In genomic region chr9:4840018-4840417, GRCh38 we compare ENCODE assay signal across 16 cellular contexts. TPM values are rescaled to one million over a fixed set of nuclear protein-coding genes. Genes with fewer than 3 reads are reported as not detected.
DNase-seq lines count a peak whose midpoint lies in the region; ATAC-seq and TF ChIP-seq lines count a peak whose summit lies in the region.
"Had no signal": no experiment of that assay in that cellular context is flagged by ENCODE, and none has a peak within 500 bp of the region (broad histone marks: within the 10 kb centered on the region; RNA-seq: fewer than 3 reads in every experiment).

No MANE protein-coding gene starts in this region.

- H3K4me2 ChIP-seq in hepatocyte = peak overlapping the region; percentile 46
- H3K4me2 ChIP-seq: BLaER1, PC-9 had no signal

- no peaks in the 10 kb centered on the region for H3K79me2 ChIP-seq in hepatocyte

- H3K36me3 Mint-ChIP-seq in activated naive CD4-positive, alpha-beta T cell treated with anti-CD3 and anti-CD28 coated beads for 36 hours (ENCODE audit: low read depth) = peaks cover 55% of the 10 kb centered on the region
- H3K36me3 Mint-ChIP-seq in activated naive CD4-positive, alpha-beta T cell treated with anti-CD3 and anti-CD28 coated beads, Interleukin-2, amount 50 U/mL, for 72 hours = peaks cover 24 to 42% of the 10 kb centered on the region in 2 donors
- H3K36me3 Mint-ChIP-seq in activated T-helper 17 cell treated with anti-CD3 and anti-CD28 coated beads, Interleukin-2, amount 50 U/mL, for 72 hours (ENCODE audit: low read depth) = peaks cover 27% of the 10 kb centered on the region

- DNase-seq in activated naive CD4-positive, alpha-beta T cell treated with anti-CD3 and anti-CD28 coated beads for 36 hours = no peak
- no peak for DNase-seq in activated naive CD4-positive, alpha-beta T cell treated with anti-CD3 and anti-CD28 coated beads, Interleukin-2, amount 50 U/mL, for 72 hours (ENCODE audit: low spot score in 2 of 2)
- no peak for DNase-seq in hepatocyte (ENCODE audit: low spot score)
- DNase-seq in stimulated activated naive CD8-positive, alpha-beta T cell treated with anti-CD3 and anti-CD28 coated beads, Interleukin-15, amount 100 ng/mL, for 72 hours = no peak
- no peak for DNase-seq in NK-92 treated with Interleukin-12 subunit alpha and Interleukin-12 subunit beta, amount 100 ng/mL, for 24 hours (lab: John Stamatoyannopoulos, UW)
- DNase-seq in SW480 (ENCODE audit: low spot score) = no peak
- DNase-seq: DMS 273 treated with DMSO at 0.1 percent for 48 hours, HFFc6, KG1, NCI-H1092, NCI-H1694 treated with DMSO at 0.1 percent for 48 hours, NCI-H446, PC-9 had no signal

- H3K27ac Mint-ChIP-seq in activated naive CD4-positive, alpha-beta T cell treated with anti-CD3 and anti-CD28 coated beads for 36 hours = peak overlapping the region; percentile 64
- H3K27ac Mint-ChIP-seq in activated naive CD4-positive, alpha-beta T cell treated with anti-CD3 and anti-CD28 coated beads, Interleukin-2, amount 50 U/mL, for 72 hours = peak overlapping the region in 1 of 2 donors; percentile 39
- peak overlapping the region; percentile 47 for H3K27ac Mint-ChIP-seq in activated T-helper 17 cell treated with anti-CD3 and anti-CD28 coated beads, Interleukin-2, amount 50 U/mL, for 72 hours
- H3K27ac Mint-ChIP-seq in stimulated activated naive CD8-positive, alpha-beta T cell treated with anti-CD3 and anti-CD28 coated beads, Interleukin-15, amount 100 ng/mL, for 72 hours = peak overlapping the region; percentile 1 to 20
- H3K27ac Mint-ChIP-seq: HFFc6 had no signal

- no peaks in the 10 kb centered on the region for H4K20me1 ChIP-seq in hepatocyte (ENCODE audit: insufficient read depth, poor library complexity, severe bottlenecking)

- 83% methylated on average over 4 of the region's 4 CpGs for WGBS in hepatocyte (ENCODE audit: low lambda C conversion rate, missing lambda C conversion rate)

- no peaks in the 10 kb centered on the region for H3K9me2 ChIP-seq in hepatocyte (replicated peaks; ENCODE audit: insufficient read depth)

- H3K4me3 Mint-ChIP-seq in activated naive CD4-positive, alpha-beta T cell treated with anti-CD3 and anti-CD28 coated beads for 36 hours = no peak overlapping the region
- no peak overlapping the region for H3K4me3 Mint-ChIP-seq in activated T-helper 17 cell treated with anti-CD3 and anti-CD28 coated beads, Interleukin-2, amount 50 U/mL, for 72 hours
- peak overlapping the region in 1 of 2 donors; percentile 9 for H3K4me3 Mint-ChIP-seq in stimulated activated naive CD8-positive, alpha-beta T cell treated with anti-CD3 and anti-CD28 coated beads, Interleukin-15, amount 100 ng/mL, for 72 hours
- H3K4me3 Mint-ChIP-seq: HFFc6 had no signal

- H3K36me3 ChIP-seq in hepatocyte (replicated peaks; ENCODE audit: insufficient read depth, low read depth) = no peaks in the 10 kb centered on the region

- ATAC-seq in activated naive CD4-positive, alpha-beta T cell treated with anti-CD3 and anti-CD28 coated beads, Interleukin-2, amount 50 U/mL, for 72 hours = no peak
- ATAC-seq in activated T-helper 17 cell treated with anti-CD3 and anti-CD28 coated beads, Interleukin-2, amount 50 U/mL, for 72 hours (replicated peaks) = no peak
- ATAC-seq in stimulated activated naive CD8-positive, alpha-beta T cell treated with anti-CD3 and anti-CD28 coated beads, Interleukin-15, amount 100 ng/mL, for 72 hours = no peak
- ATAC-seq in GM21576 (IDR thresholded peaks at IDR 0.05; ENCODE audit: unreplicated experiment) = no peak

- H3K27me3 ChIP-seq in hepatocyte = no peaks in the 10 kb centered on the region
- H3K27me3 ChIP-seq: BLaER1 had no signal

- no peak overlapping the region for H3K4me3 ChIP-seq in hepatocyte
- H3K4me3 ChIP-seq: BLaER1, PC-9 had no signal

- peaks cover 8% of the 10 kb centered on the region for H3K4me1 ChIP-seq in hepatocyte (ENCODE audit: insufficient read depth)

- H3K27ac ChIP-seq in hepatocyte = peak overlapping the region; percentile 61
- H3K27ac ChIP-seq: BLaER1, PC-9 had no signal

- H2AFZ ChIP-seq in hepatocyte = no peak overlapping the region
- H2AFZ ChIP-seq: PC-9 had no signal

- peaks cover 53% of the 10 kb centered on the region for H3K4me1 Mint-ChIP-seq in activated naive CD4-positive, alpha-beta T cell treated with anti-CD3 and anti-CD28 coated beads for 36 hours (ENCODE audit: low read depth)
- peaks cover 25% of the 10 kb centered on the region for H3K4me1 Mint-ChIP-seq in activated T-helper 17 cell treated with anti-CD3 and anti-CD28 coated beads, Interleukin-2, amount 50 U/mL, for 72 hours
- H3K4me1 Mint-ChIP-seq in stimulated activated naive CD8-positive, alpha-beta T cell treated with anti-CD3 and anti-CD28 coated beads, Interleukin-15, amount 100 ng/mL, for 72 hours = peaks cover 53% of the 10 kb centered on the region

- no peak for TF ChIP-seq CTCF in hepatocyte (IDR thresholded peaks at IDR 0.05; ENCODE audit: poor library complexity)

- H3K9me3 ChIP-seq in hepatocyte (ENCODE audit: low read depth) = no peaks in the 10 kb centered on the region
- H3K9me3 ChIP-seq: BLaER1 had no signal

- intact Hi-C loops in activated naive CD4-positive, alpha-beta T cell treated with anti-CD3 and anti-CD28 coated beads for 36 hours (cut with micrococcal nuclease) = no loop called here

- H3K27me3 Mint-ChIP-seq in activated naive CD4-positive, alpha-beta T cell treated with anti-CD3 and anti-CD28 coated beads for 36 hours (ENCODE audit: low read depth) = no peaks in the 10 kb centered on the region
- H3K27me3 Mint-ChIP-seq in activated T-helper 17 cell treated with anti-CD3 and anti-CD28 coated beads, Interleukin-2, amount 50 U/mL, for 72 hours = no peaks in the 10 kb centered on the region
- H3K27me3 Mint-ChIP-seq in stimulated activated naive CD8-positive, alpha-beta T cell treated with anti-CD3 and anti-CD28 coated beads, Interleukin-15, amount 100 ng/mL, for 72 hours = no peaks in the 10 kb centered on the region

- no peaks in the 10 kb centered on the region for H3K9me3 Mint-ChIP-seq in activated naive CD4-positive, alpha-beta T cell treated with anti-CD3 and anti-CD28 coated beads for 36 hours
- H3K9me3 Mint-ChIP-seq in activated naive CD4-positive, alpha-beta T cell treated with anti-CD3 and anti-CD28 coated beads, Interleukin-2, amount 50 U/mL, for 72 hours = no peaks in the 10 kb centered on the region
- no peaks in the 10 kb centered on the region for H3K9me3 Mint-ChIP-seq in activated T-helper 17 cell treated with anti-CD3 and anti-CD28 coated beads, Interleukin-2, amount 50 U/mL, for 72 hours
- no peaks in the 10 kb centered on the region for H3K9me3 Mint-ChIP-seq in stimulated activated naive CD8-positive, alpha-beta T cell treated with anti-CD3 and anti-CD28 coated beads, Interleukin-15, amount 100 ng/mL, for 72 hours
- H3K9me3 Mint-ChIP-seq: HFFc6 had no signal

- CTCF ChIA-PET in activated naive CD4-positive, alpha-beta T cell treated with anti-CD3 and anti-CD28 coated beads for 36 hours (lab: Charles Lee) = interaction anchor here (0.6 to 2.8 kb wide), 4 partner anchors 9 to 565 kb away, joined by 3 to 9 read pairs (median 5); no protein-coding TSS in a partner anchor

RNA-seq across cellular contexts. Expression of gene RCL1, which starts 47.3 kb away (rescaled TPM):
- total RNA-seq in activated naive CD4-positive, alpha-beta T cell treated with anti-CD3 and anti-CD28 coated beads for 36 hours = 10 to 100 TPM; 26.9 to 30.7 TPM
- 10 to 100 TPM; 18.2 to 32.0 TPM for total RNA-seq in activated naive CD4-positive, alpha-beta T cell treated with anti-CD3 and anti-CD28 coated beads, Interleukin-2, amount 50 U/mL, for 72 hours
- total RNA-seq in activated T-helper 17 cell treated with anti-CD3 and anti-CD28 coated beads, Interleukin-2, amount 50 U/mL, for 72 hours = 10 to 100 TPM; 18.9 to 38.2 TPM
- total RNA-seq in hepatocyte = 25.6 and 38.9 TPM in 2 replicates
- polyA plus RNA-seq in hepatocyte = 20.9 and 30.1 TPM in 2 replicates
